ENCODE assay signal across 24 cellular contexts in the genomic region with DNA sequence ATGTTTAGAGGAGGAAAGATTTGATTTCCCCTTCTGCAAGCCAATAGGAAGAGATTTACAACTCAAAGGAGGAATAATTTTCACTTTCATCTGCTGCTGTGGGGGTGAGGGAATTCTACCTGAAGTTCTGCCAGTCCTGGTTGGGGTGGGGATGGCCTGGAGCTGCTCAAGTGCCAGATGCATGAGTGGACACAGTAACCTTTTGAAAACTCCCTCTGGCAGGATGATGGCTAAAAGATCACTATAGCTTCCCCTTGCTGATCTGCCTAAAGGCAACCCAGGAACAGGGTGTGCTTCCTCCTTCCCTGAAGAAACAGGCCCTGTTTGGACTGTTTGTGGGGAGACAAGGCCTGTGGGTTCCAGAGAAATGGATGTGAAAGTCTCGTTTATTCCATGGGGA.
DNase-seq lines count a peak whose midpoint lies in the region; ATAC-seq, FAIRE-seq and TF ChIP-seq lines count a peak whose summit lies in the region.
"Had no signal": no experiment of that assay in that cellular context is flagged by ENCODE, and none has a peak within 500 bp of the region (broad histone marks: within the 10 kb centered on the region; RNA-seq: fewer than 3 reads in every experiment).

No MANE protein-coding gene starts in this region.

- peak; percentile 64 for FAIRE-seq in keratinocyte (lab: Jason Lieb, UNC)

- intact Hi-C loops in natural killer cell (cut with micrococcal nuclease) (no loop called here), upper lobe of right lung (cut with DNase I) (no loop called here)

- peaks cover 49 to 70% of the 10 kb centered on the region in 2 donors for H3K4me1 Mint-ChIP-seq in natural killer cell
- H3K4me1 Mint-ChIP-seq in natural killer cell treated with Interleukin-12 subunit alpha and Interleukin-12 subunit beta and Interleukin-15 and Interleukin-18, amount 100 ng/mL, for 72 hours (ENCODE audit: low read depth in 2 of 2) = peaks cover 30 to 61% of the 10 kb centered on the region in 2 donors
- H3K4me1 Mint-ChIP-seq in T-helper 17 cell = peaks cover 32% of the 10 kb centered on the region

- TF ChIP-seq CTCF in natural killer cell (IDR thresholded peaks at IDR 0.05) (no peak), keratinocyte (optimal IDR thresholded peaks at IDR 0.05 in 1 of 3, IDR thresholded peaks at IDR 0.05 in 1 of 3, conservative IDR thresholded peaks at IDR 0.05 in 1 of 3; ENCODE audit: extremely low read depth in 1 of 3, insufficient read depth in 2 of 3, low read length in 3 of 3) (no peak), upper lobe of right lung (IDR thresholded peaks at IDR 0.05) (no peak)

- H3K27me3 ChIP-seq in keratinocyte (ENCODE audit: control insufficient read depth, extremely low read depth, insufficient read depth, low read length) = no peaks in the 10 kb centered on the region
- H3K27me3 ChIP-seq in upper lobe of right lung = no peaks in the 10 kb centered on the region
- H3K27me3 ChIP-seq: gastroesophageal sphincter, tibial artery had no signal

- H3K27ac ChIP-seq in keratinocyte (ENCODE audit: control insufficient read depth, insufficient read depth, low read length) = peak overlapping the region; percentile 37
- no peak overlapping the region for H3K27ac ChIP-seq in upper lobe of right lung
- H3K27ac ChIP-seq: gastroesophageal sphincter, tibial artery had no signal

- no peaks in the 10 kb centered on the region for H3K36me3 Mint-ChIP-seq in natural killer cell
- H3K36me3 Mint-ChIP-seq in natural killer cell treated with Interleukin-12 subunit alpha and Interleukin-12 subunit beta and Interleukin-15 and Interleukin-18, amount 100 ng/mL, for 72 hours = peaks cover 5% of the 10 kb centered on the region
- peaks cover 5% of the 10 kb centered on the region for H3K36me3 Mint-ChIP-seq in T-helper 17 cell (ENCODE audit: low read depth)

- peak overlapping the region; percentile 27 to 38 for H3K27ac Mint-ChIP-seq in natural killer cell
- peak overlapping the region in 1 of 2 donors; percentile 53 for H3K27ac Mint-ChIP-seq in natural killer cell treated with Interleukin-12 subunit alpha and Interleukin-12 subunit beta and Interleukin-15 and Interleukin-18, amount 100 ng/mL, for 72 hours
- peak overlapping the region; percentile 81 for H3K27ac Mint-ChIP-seq in T-helper 17 cell

- H2AFZ ChIP-seq in keratinocyte (ENCODE audit: control insufficient read depth, low read length) = no peak overlapping the region

- H3K9me1 ChIP-seq in keratinocyte (ENCODE audit: control insufficient read depth, extremely low read depth, insufficient read depth, low read length) = peaks cover 2% of the 10 kb centered on the region

- H3K4me3 Mint-ChIP-seq in natural killer cell (no peak overlapping the region), T-helper 17 cell (no peak overlapping the region)
- H3K4me3 Mint-ChIP-seq in natural killer cell treated with Interleukin-12 subunit alpha and Interleukin-12 subunit beta and Interleukin-15 and Interleukin-18, amount 100 ng/mL, for 72 hours = no peak overlapping the region
- H3K4me3 Mint-ChIP-seq: CD8-positive, alpha-beta memory T cell had no signal

- no peak for ATAC-seq in natural killer cell
- ATAC-seq in natural killer cell treated with Interleukin-12 subunit alpha and Interleukin-12 subunit beta and Interleukin-15 and Interleukin-18, amount 100 ng/mL, for 72 hours = no peak
- ATAC-seq in T-helper 17 cell = no peak
- ATAC-seq in upper lobe of right lung = peak; percentile 42
- ATAC-seq: gastroesophageal sphincter had no signal

- H3K4me1 ChIP-seq in keratinocyte (ENCODE audit: control insufficient read depth, extremely low read depth, insufficient read depth, low read length) = peaks cover 14% of the 10 kb centered on the region
- peaks cover 7% of the 10 kb centered on the region for H3K4me1 ChIP-seq in upper lobe of right lung

- peak overlapping the region; percentile 56 for H3K4me2 ChIP-seq in keratinocyte (ENCODE audit: control insufficient read depth, extremely low read depth, insufficient read depth, low read depth, low read length)

- no peak for DNase-seq in natural killer cell
- DNase-seq in natural killer cell treated with Interleukin-12 subunit alpha and Interleukin-12 subunit beta and Interleukin-15 and Interleukin-18, amount 100 ng/mL, for 72 hours (ENCODE audit: low spot score) = no peak
- no peak for DNase-seq in T-helper 17 cell
- DNase-seq in keratinocyte (ENCODE audit: low read depth, low spot score) = peak; percentile 23
- DNase-seq in upper lobe of right lung = no peak
- no peak for DNase-seq in RPMI8226
- no peak for DNase-seq in ecto neural progenitor cell (ENCODE audit: low spot score)
- no peak for DNase-seq in NCI-H446 (lab: John Stamatoyannopoulos, UW)
- DNase-seq: activated CD4-positive, alpha-beta T cell treated with anti-CD3 and anti-CD28 coated beads for 4 hours; activated gamma-delta T cell treated with Interleukin-2 at 50 U/mL for 16 hours; anterior cingulate cortex; caudate nucleus; CD8-positive, alpha-beta memory T cell; DMS53; GF-D8; Karpas-422; kidney glomerular epithelial cell; mesendoderm; NCI-H1105 treated with DMSO at 0.1 percent for 48 hours; NCI-H2081 treated with DMSO at 0.1 percent for 48 hours; posterior cingulate gyrus; Right ventricle myocardium superior; tibial artery had no signal

- peaks cover 12 to 16% of the 10 kb centered on the region in 2 experiments for H3K36me3 ChIP-seq in keratinocyte (ENCODE audit: control insufficient read depth in 2 of 2, extremely low read depth in 1 of 2, insufficient read depth in 2 of 2, low read length in 2 of 2)
- peaks cover 18% of the 10 kb centered on the region for H3K36me3 ChIP-seq in upper lobe of right lung

- peaks cover 21% of the 10 kb centered on the region for H3K79me2 ChIP-seq in keratinocyte (ENCODE audit: control insufficient read depth, insufficient read depth, low read length)

- H3K27me3 Mint-ChIP-seq in natural killer cell (ENCODE audit: low read depth in 2 of 2) (no peaks in the 10 kb centered on the region), T-helper 17 cell (no peaks in the 10 kb centered on the region)
- no peaks in the 10 kb centered on the region for H3K27me3 Mint-ChIP-seq in natural killer cell treated with Interleukin-12 subunit alpha and Interleukin-12 subunit beta and Interleukin-15 and Interleukin-18, amount 100 ng/mL, for 72 hours
- H3K27me3 Mint-ChIP-seq: CD8-positive, alpha-beta memory T cell had no signal

- no peaks in the 10 kb centered on the region for H3K9me3 Mint-ChIP-seq in natural killer cell
- no peaks in the 10 kb centered on the region for H3K9me3 Mint-ChIP-seq in natural killer cell treated with Interleukin-12 subunit alpha and Interleukin-12 subunit beta and Interleukin-15 and Interleukin-18, amount 100 ng/mL, for 72 hours
- H3K9me3 Mint-ChIP-seq: CD8-positive, alpha-beta memory T cell had no signal

- H4K20me1 ChIP-seq in keratinocyte (ENCODE audit: control insufficient read depth, extremely low read depth, insufficient read depth, low read length) = no peaks in the 10 kb centered on the region

- H3K9ac ChIP-seq in keratinocyte (ENCODE audit: control insufficient read depth, extremely low read depth, insufficient read depth, low read length) = no peak overlapping the region

- H3K9me3 ChIP-seq in T-helper 17 cell (ENCODE audit: control insufficient read depth, low read length, poor library complexity, severe bottlenecking) = no peaks in the 10 kb centered on the region
- no peaks in the 10 kb centered on the region for H3K9me3 ChIP-seq in keratinocyte (ENCODE audit: control insufficient read depth, low read depth, low read length)
- no peaks in the 10 kb centered on the region for H3K9me3 ChIP-seq in upper lobe of right lung
- H3K9me3 ChIP-seq: gastroesophageal sphincter, tibial artery had no signal

- dilution Hi-C loops in keratinocyte (cut with MboI; ENCODE audit: extremely low pct_ligation_motif_present, low sequenced_read_pairs) = no loop called here

- H3K4me3 ChIP-seq in keratinocyte (ENCODE audit: control insufficient read depth in 2 of 3, extremely low read depth in 1 of 3, insufficient read depth in 2 of 3, low read depth in 1 of 3, low read length in 3 of 3) = no peak overlapping the region
- no peak overlapping the region for H3K4me3 ChIP-seq in upper lobe of right lung
- H3K4me3 ChIP-seq: gastroesophageal sphincter, tibial artery had no signal
